In genomic region chr11:100704176-100704575, GRCh38 we compare ENCODE assay signal across 21 cellular contexts. TPM values are rescaled to one million over a fixed set of nuclear protein-coding genes. Genes with fewer than 3 reads are reported as not detected.
"Had no signal": no experiment of that assay in that cellular context is flagged by ENCODE, and none has a peak within 500 bp of the region (broad histone marks: within the 10 kb centered on the region; RNA-seq: fewer than 3 reads in every experiment).

No MANE protein-coding gene starts in this region.

- H3K27me3 Mint-ChIP-seq: activated naive CD8-positive, alpha-beta T cell treated with anti-CD3 and anti-CD28 coated beads, Interleukin-2, amount 10 ng/mL, durations not matched to agents 7 days and 5 days; effector memory CD8-positive, alpha-beta T cell; naive B cell; progenitor cell of endocrine pancreas had no signal

- H3K9me3 Mint-ChIP-seq: activated naive CD8-positive, alpha-beta T cell treated with anti-CD3 and anti-CD28 coated beads, Interleukin-2, amount 10 ng/mL, durations not matched to agents 7 days and 5 days; T-helper 1 cell treated with Interleukin-12 subunit alpha and Interleukin-12 subunit beta and Interleukin-4 antibody, amounts not matched to agents 30 μg/mL and 1 μg/mL, for 36 hours had no signal

- H3K4me3 ChIP-seq: esophagus squamous epithelium, gastrocnemius medialis, upper lobe of right lung had no signal

- H3K9me3 ChIP-seq: esophagus squamous epithelium, gastrocnemius medialis, upper lobe of right lung had no signal

- H3K36me3 ChIP-seq: esophagus squamous epithelium, gastrocnemius medialis, upper lobe of right lung had no signal

- DNase-seq: activated CD4-positive, alpha-beta T cell treated with anti-CD3 and anti-CD28 coated beads for 4 hours; activated CD4-positive, alpha-beta T cell treated with anti-CD3 and anti-CD28 coated beads, Interleukin-2, amount 50 U/mL, for 48 hours; activated CD4-positive, CD25-positive, alpha-beta regulatory T cell; activated CD8-positive, alpha-beta memory T cell treated with anti-CD3 and anti-CD28 coated beads, Interleukin-2, amount 50 U/mL, for 48 hours; activated naive CD4-positive, alpha-beta T cell treated with anti-CD3 and anti-CD28 coated beads for 36 hours; activated naive CD8-positive, alpha-beta T cell treated with anti-CD3 and anti-CD28 coated beads, Interleukin-2, amount 10 ng/mL, durations not matched to agents 7 days and 5 days; activated T-cell treated with anti-CD3 and anti-CD28 coated beads, Interleukin-2, amount 50 U/mL, for 4 hours; amniotic stem cell; caudate nucleus; effector memory CD8-positive, alpha-beta T cell; esophagus squamous epithelium; gastrocnemius medialis; hippocampal formation; naive B cell; retina; stimulated activated CD4-positive, alpha-beta T cell treated with anti-CD3 and anti-CD28 coated beads, Interleukin-2, amount 100 ng/mL, for 48 hours; stimulated activated naive CD4-positive, alpha-beta T cell; upper lobe of right lung had no signal

- H3K4me1 ChIP-seq: upper lobe of right lung had no signal

- H3K4me1 Mint-ChIP-seq: activated naive CD8-positive, alpha-beta T cell treated with anti-CD3 and anti-CD28 coated beads, Interleukin-2, amount 10 ng/mL, durations not matched to agents 7 days and 5 days had no signal

- H3K36me3 Mint-ChIP-seq: activated naive CD8-positive, alpha-beta T cell treated with anti-CD3 and anti-CD28 coated beads, Interleukin-2, amount 10 ng/mL, durations not matched to agents 7 days and 5 days had no signal

- H3K27ac ChIP-seq: esophagus squamous epithelium, upper lobe of right lung had no signal

- H3K27me3 ChIP-seq: esophagus squamous epithelium, gastrocnemius medialis, upper lobe of right lung had no signal

- H3K27ac Mint-ChIP-seq: activated naive CD4-positive, alpha-beta T cell treated with anti-CD3 and anti-CD28 coated beads for 36 hours; activated naive CD8-positive, alpha-beta T cell treated with anti-CD3 and anti-CD28 coated beads, Interleukin-2, amount 10 ng/mL, durations not matched to agents 7 days and 5 days; activated T-helper 2 cell treated with anti-CD3 and anti-CD28 coated beads, Interferon-gamma antibody, Interleukin-2, Interleukin-4, amounts not matched to agents 10 μg/mL and 5 μg/mL and 100 μg/mL, durations not matched to agents 14 hours and 24 hours and 36 hours; effector memory CD8-positive, alpha-beta T cell; progenitor cell of endocrine pancreas; T-helper 1 cell treated with Interleukin-12 subunit alpha and Interleukin-12 subunit beta and Interleukin-4 antibody, amounts not matched to agents 30 μg/mL and 1 μg/mL, for 36 hours had no signal

- H3K4me3 Mint-ChIP-seq: activated naive CD4-positive, alpha-beta T cell treated with anti-CD3 and anti-CD28 coated beads for 36 hours; activated naive CD8-positive, alpha-beta T cell treated with anti-CD3 and anti-CD28 coated beads, Interleukin-2, amount 10 ng/mL, durations not matched to agents 7 days and 5 days; activated T-cell treated with anti-CD3 and anti-CD28 coated beads, Interleukin-2, amount 50 U/mL, for 4 hours; effector memory CD8-positive, alpha-beta T cell; T-helper 1 cell treated with Interleukin-12 subunit alpha and Interleukin-12 subunit beta and Interleukin-4 antibody, amounts not matched to agents 30 μg/mL and 1 μg/mL, for 36 hours had no signal

RNA-seq across cellular contexts. Expression of gene ARHGAP42, which starts 17.1 kb away (rescaled TPM):
- total RNA-seq: activated naive CD4-positive, alpha-beta T cell treated with anti-CD3 and anti-CD28 coated beads for 36 hours; activated naive CD8-positive, alpha-beta T cell treated with anti-CD3 and anti-CD28 coated beads, Interleukin-2, amount 10 ng/mL, durations not matched to agents 7 days and 5 days had no signal
